In genomic region chr6:142395768-142396231, GRCh38 we compare ENCODE assay signal across 9 cellular contexts.
A peak's percentile ranks its signal among the peaks of the same experiment; 100 is the strongest.
DNase-seq lines count a peak whose midpoint lies in the region; ATAC-seq and TF ChIP-seq lines count a peak whose summit lies in the region.
"Had no signal": no experiment of that assay in that cellular context is flagged by ENCODE, and none has a peak within 500 bp of the region (broad histone marks: within the 10 kb centered on the region; RNA-seq: fewer than 3 reads in every experiment).

No MANE protein-coding gene starts in this region.

- no peak overlapping the region for H2AFZ ChIP-seq in hepatocyte

- whole genome bisulfite sequencing in hepatocyte (ENCODE audit: low lambda C conversion rate, missing lambda C conversion rate): 88% methylated on average over 1 of the region's 1 CpG

- peak overlapping the region; percentile 30 for H3K4me3 ChIP-seq in naive thymus-derived CD4-positive, alpha-beta T cell (ENCODE audit: low read length)
- H3K4me3 ChIP-seq in left lung: no peak overlapping the region
- no peak overlapping the region for H3K4me3 ChIP-seq in hepatocyte

- no peaks in the 10 kb centered on the region for H3K79me2 ChIP-seq in hepatocyte

- H3K9me3 Mint-ChIP-seq in naive thymus-derived CD4-positive, alpha-beta T cell: no peaks in the 10 kb centered on the region

- no peaks in the 10 kb centered on the region for H4K20me1 ChIP-seq in hepatocyte (ENCODE audit: insufficient read depth, poor library complexity, severe bottlenecking)

- H3K9me3 ChIP-seq in naive thymus-derived CD4-positive, alpha-beta T cell (ENCODE audit: control insufficient read depth in 2 of 3, low read length in 3 of 3): no peaks in the 10 kb centered on the region
- H3K9me3 ChIP-seq in left lung (no peaks in the 10 kb centered on the region), hepatocyte (ENCODE audit: low read depth) (no peaks in the 10 kb centered on the region)

- peak; percentile 98 for ATAC-seq in GM18907 (IDR thresholded peaks at IDR 0.05; ENCODE audit: unreplicated experiment)
- ATAC-seq in HG02623 (IDR thresholded peaks at IDR 0.05; ENCODE audit: unreplicated experiment): peak; percentile 91
- peak; percentile 97 for ATAC-seq in naive thymus-derived CD4-positive, alpha-beta T cell
- no peak for ATAC-seq in esophagus mucosa
- no peak for ATAC-seq in left lung

- H3K4me1 Mint-ChIP-seq in naive thymus-derived CD4-positive, alpha-beta T cell: peaks cover 10 to 76% (median 61%) of the 10 kb centered on the region in 7 donors

- no peaks in the 10 kb centered on the region for H3K36me3 Mint-ChIP-seq in naive thymus-derived CD4-positive, alpha-beta T cell

- H3K27ac ChIP-seq in naive thymus-derived CD4-positive, alpha-beta T cell (ENCODE audit: low read depth, low read length): peak overlapping the region; percentile 80
- H3K27ac ChIP-seq in left lung: no peak overlapping the region
- no peak overlapping the region for H3K27ac ChIP-seq in hepatocyte

- no peaks in the 10 kb centered on the region for H3K27me3 ChIP-seq in naive thymus-derived CD4-positive, alpha-beta T cell (ENCODE audit: control insufficient read depth in 2 of 2, insufficient read depth in 2 of 2, low read length in 2 of 2)
- H3K27me3 ChIP-seq in left lung (no peaks in the 10 kb centered on the region), hepatocyte (no peaks in the 10 kb centered on the region)

- POLR2A ChIA-PET in naive thymus-derived CD4-positive, alpha-beta T cell (lab: Charles Lee): interaction anchor here (0.6 to 1.1 kb wide), 4 partner anchors 11 to 250 kb away, joined by 3 to 5 read pairs (median 4); no protein-coding TSS in a partner anchor

- DNase-seq in M059J (ENCODE audit: low read depth) (peak; percentile 46), germinal center (ENCODE audit: low spot score) (no peak), left lung (no peak), hepatocyte (ENCODE audit: low spot score) (no peak)
- DNase-seq in naive thymus-derived CD4-positive, alpha-beta T cell: peak in 7 of 9 donors; percentile 72 to 90 (median 88)
- DNase-seq: hippocampal formation had no signal

- CTCF ChIA-PET in naive thymus-derived CD4-positive, alpha-beta T cell (lab: Charles Lee): interaction anchor here (0.9 to 1.6 kb wide), 2 partner anchors 79 to 164 kb away, joined by 4 to 5 read pairs; no protein-coding TSS in a partner anchor

- intact Hi-C loops in naive thymus-derived CD4-positive, alpha-beta T cell (cut with micrococcal nuclease): loop anchor here (1.0 to 5.0 kb wide), 15 partner anchors 9 to 1667 kb away; partner anchors contain the start of genes ADAT2 (in 1 of the 2), AIG1 (in 1 of the 2), HIVEP2 (in 1 of the 2) and NMBR (in 1 of the 2)
- intact Hi-C loops in left lung (cut with DNase I): no loop called here

- peaks cover 9 to 33% of the 10 kb centered on the region in 2 donors for H3K4me1 ChIP-seq in naive thymus-derived CD4-positive, alpha-beta T cell (ENCODE audit: control insufficient read depth in 2 of 2, insufficient read depth in 2 of 2, low read length in 2 of 2)
- H3K4me1 ChIP-seq in left lung: no peaks in the 10 kb centered on the region
- no peaks in the 10 kb centered on the region for H3K4me1 ChIP-seq in hepatocyte (ENCODE audit: insufficient read depth)

- H3K4me3 Mint-ChIP-seq in naive thymus-derived CD4-positive, alpha-beta T cell: peak overlapping the region in 9 of 10 donors; percentile 47 to 78 (median 69)

- no peak overlapping the region for H3K4me2 ChIP-seq in hepatocyte

- no peaks in the 10 kb centered on the region for H3K36me3 ChIP-seq in naive thymus-derived CD4-positive, alpha-beta T cell (ENCODE audit: control insufficient read depth in 2 of 3, insufficient read depth in 3 of 3, low read length in 3 of 3)
- no peaks in the 10 kb centered on the region for H3K36me3 ChIP-seq in left lung
- H3K36me3 ChIP-seq in hepatocyte (replicated peaks; ENCODE audit: insufficient read depth, low read depth): no peaks in the 10 kb centered on the region

- H3K9me2 ChIP-seq in hepatocyte (replicated peaks; ENCODE audit: insufficient read depth): no peaks in the 10 kb centered on the region

- peaks cover 0 to 58% (median 0%) of the 10 kb centered on the region in 5 donors for H3K27me3 Mint-ChIP-seq in naive thymus-derived CD4-positive, alpha-beta T cell

- peak overlapping the region; percentile 9 to 99 (median 97) for H3K27ac Mint-ChIP-seq in naive thymus-derived CD4-positive, alpha-beta T cell

- TF ChIP-seq CTCF in left lung (IDR thresholded peaks at IDR 0.05) (no peak), hepatocyte (IDR thresholded peaks at IDR 0.05; ENCODE audit: poor library complexity) (no peak)

Comparison
In these comparisons a context has a peak if more than half of its experiments do, and no peak if none do; other contexts are left out.
1. ATAC-seq: peak in GM18907 (single experiment), HG02623 (single experiment) and naive thymus-derived CD4-positive, alpha-beta T cell (single experiment); none in esophagus mucosa (single experiment) and left lung (single experiment).
2. DNase-seq: peak in M059J (single experiment) and naive thymus-derived CD4-positive, alpha-beta T cell (7 of 9); none in germinal center (single experiment), left lung (0 of 2) and hepatocyte (single experiment).
3. intact Hi-C loops: an anchor here in naive thymus-derived CD4-positive, alpha-beta T cell (1.0 to 5.0 kb wide); none called in left lung.